ENCODE assay signal across 8 cellular contexts in genomic region chr18:3450358-3451107, GRCh38. TPM values are rescaled to one million over a fixed set of nuclear protein-coding genes. Genes with fewer than 3 reads are reported as not detected.
DNase-seq lines count a peak whose midpoint lies in the region; ATAC-seq, FAIRE-seq and TF ChIP-seq lines count a peak whose summit lies in the region.

No MANE protein-coding gene starts in this region.

- no peaks in the 10 kb centered on the region; a peak in 1 of 5 replicates for H3K27me3 ChIP-seq in HepG2 (ENCODE audit: control insufficient read depth in 1 of 2, insufficient read depth in 2 of 2, low read length in 2 of 2)

- TF ChIP-seq EP300 in HepG2 (IDR thresholded peaks at IDR 0.05; ENCODE audit: low read depth in 2 of 2, low read length in 2 of 2) (no peak), HepG2 (CRISPR knock-in tag; IDR thresholded peaks at IDR 0.05; ENCODE audit: borderline replicate concordance) (no peak)

- peak overlapping the region; percentile 96 for H3K9ac ChIP-seq in HepG2 (ENCODE audit: insufficient read depth, low read depth, low read length)

- peak in 1 of 2 experiments; percentile 30; a peak in 1 of 4 replicates for TF ChIP-seq POLR2A in HepG2 (IDR thresholded peaks at IDR 0.05; ENCODE audit: insufficient read depth in 1 of 2, low read depth in 2 of 2, low read length in 2 of 2)

- CTCF ChIA-PET in activated CD4-positive, alpha-beta T cell treated with anti-CD3 and anti-CD28 coated beads for 36 hours (lab: Charles Lee), result interaction anchor here (0.7 to 5.4 kb wide), 6 partner anchors 16 to 292 kb away, joined by 3 to 54 read pairs (median 6); no protein-coding TSS in a partner anchor
- CTCF ChIA-PET in HepG2 (lab: Yijun Ruan, JAX; ENCODE audit: low intra/inter-chr PET ratio, low total read pairs), result no interaction called here

- H3K4me1 ChIP-seq in HepG2 (ENCODE audit: insufficient read depth, low read length), result peaks cover 28% of the 10 kb centered on the region

- H3K79me2 ChIP-seq in HepG2 (ENCODE audit: insufficient read depth, low read length), result peaks cover 65% of the 10 kb centered on the region

- peaks cover 20% of the 10 kb centered on the region for H3K36me3 Mint-ChIP-seq in activated CD4-positive, alpha-beta T cell treated with anti-CD3 and anti-CD28 coated beads for 36 hours (ENCODE audit: low read depth)

- POLR2A ChIA-PET in activated CD4-positive, alpha-beta T cell treated with anti-CD3 and anti-CD28 coated beads for 36 hours (lab: Charles Lee), result interaction anchor here (0.7 to 3.6 kb wide), 4 partner anchors 9 to 471 kb away, joined by 3 to 58 read pairs (median 4); no protein-coding TSS in a partner anchor
- POLR2A ChIA-PET in HepG2 (lab: Yijun Ruan, JAX), result interaction anchor here (1.0 to 5.8 kb wide), 4 partner anchors 145 to 215 kb away, joined by 3 to 79 read pairs (median 28); no protein-coding TSS in a partner anchor

- WGBS in HepG2 (ENCODE audit: low lambda C conversion rate), result 0% methylated on average over 14 of the region's 69 CpGs

- no peaks in the 10 kb centered on the region for H3K9me3 ChIP-seq in HepG2 (ENCODE audit: low read length)

- H3K9me3 Mint-ChIP-seq in activated CD4-positive, alpha-beta T cell treated with anti-CD3 and anti-CD28 coated beads for 36 hours (ENCODE audit: low read depth), result no peaks in the 10 kb centered on the region

- TSS peak; percentile 38 for BruUV-seq in HepG2 (replicated peaks; lab: Mats Ljungman, UMichigan)

- H4K20me1 ChIP-seq in HepG2 (ENCODE audit: insufficient read depth, low read length), result peaks cover 12% of the 10 kb centered on the region

- TF ChIP-seq CTCF in choroid plexus epithelial cell (conservative IDR thresholded peaks at IDR 0.05; ENCODE audit: low read depth, low read length) (no peak), HepG2 (CRISPR knock-in tag; IDR thresholded peaks at IDR 0.05) (no peak)

- peak overlapping the region; percentile 99 for H3K27ac Mint-ChIP-seq in activated CD4-positive, alpha-beta T cell treated with anti-CD3 and anti-CD28 coated beads for 36 hours

- in situ Hi-C loops in HepG2 (cut with HindIII; ENCODE audit: extremely low pct_ligation_motif_present, low pct_unique_long_range_greater_than_20kb), result loop anchor here (5.0 to 25.0 kb wide), 5 partner anchors 142 to 388 kb away; no protein-coding TSS in a partner anchor

- FAIRE-seq in HepG2 (lab: Jason Lieb, UNC), result no peak

- no peaks in the 10 kb centered on the region for H3K27me3 Mint-ChIP-seq in activated CD4-positive, alpha-beta T cell treated with anti-CD3 and anti-CD28 coated beads for 36 hours

- no peaks in the 10 kb centered on the region for H3K36me3 ChIP-seq in HepG2 (replicated peaks in 1 of 2; ENCODE audit: control insufficient read depth in 1 of 2, insufficient read depth in 2 of 2, low read length in 2 of 2)

- no peak for ATAC-seq in activated CD4-positive, alpha-beta T cell treated with anti-CD3 and anti-CD28 coated beads for 36 hours
- peak; percentile 0; the same call in 2 of the 3 replicates for ATAC-seq in HepG2
- ATAC-seq in HG03457 (IDR thresholded peaks at IDR 0.05; ENCODE audit: unreplicated experiment), result no peak

- no peak for TF ChIP-seq RAD21 in HepG2 (CRISPR knock-in tag; IDR thresholded peaks at IDR 0.05)

- H3K4me2 ChIP-seq in HepG2 (ENCODE audit: low read depth, low read length), result peak overlapping the region; percentile 72

- intact Hi-C loops in activated CD4-positive, alpha-beta T cell treated with anti-CD3 and anti-CD28 coated beads for 36 hours (cut with DNase I, micrococcal nuclease), result loop anchor here (1.0 to 5.0 kb wide), 14 partner anchors 70 to 1847 kb away; partner anchors contain the start of genes MYL12B (in 2 of the 2), MYL12A (in 1 of the 2), SMCHD1 (in 1 of the 2) and ZBTB14 (in 1 of the 2)
- intact Hi-C loops in HepG2 (cut with micrococcal nuclease; ENCODE audit: unreplicated experiment), result no loop called here

- H3K4me3 ChIP-seq in Jurkat, Clone E6-1 (ENCODE audit: low read length), result peak overlapping the region; percentile 74
- H3K4me3 ChIP-seq in choroid plexus epithelial cell (ENCODE audit: low read depth, low read length), result peak overlapping the region; percentile 94
- peak overlapping the region; percentile 93 for H3K4me3 ChIP-seq in HepG2 (replicated peaks in 1 of 3; ENCODE audit: insufficient read depth in 1 of 3, low read depth in 2 of 3, low read length in 3 of 3)

- H2AFZ ChIP-seq in HepG2 (ENCODE audit: low read length), result no peak overlapping the region

- H3K4me1 Mint-ChIP-seq in activated CD4-positive, alpha-beta T cell treated with anti-CD3 and anti-CD28 coated beads for 36 hours, result peaks cover 46% of the 10 kb centered on the region

- peak overlapping the region; percentile 94 for H3K4me3 Mint-ChIP-seq in activated CD4-positive, alpha-beta T cell treated with anti-CD3 and anti-CD28 coated beads for 36 hours

- peak overlapping the region; percentile 90 for H3K27ac ChIP-seq in HepG2 (ENCODE audit: extremely low read length, insufficient read depth, low read length)

- DNase-seq in C1 segment of cervical spinal cord (lab: John Stamatoyannopoulos, UW), result peak in 13 of 14 donors; percentile 34 to 88 (median 76)
- DNase-seq in Jurkat, Clone E6-1 (ENCODE audit: low read depth, low spot score), result peak; percentile 39
- DNase-seq in activated CD4-positive, alpha-beta T cell treated with anti-CD3 and anti-CD28 coated beads for 36 hours, result peak; percentile 80
- DNase-seq in choroid plexus epithelial cell (ENCODE audit: low read depth), result peak; percentile 88
- no peak for DNase-seq in HepG2 (ENCODE audit: low spot score)
- peak; percentile 41 to 52 for DNase-seq in stimulated activated CD4-positive, alpha-beta T cell treated with anti-CD3 and anti-CD28 coated beads, Interleukin-2, amount 100 ng/mL, for 48 hours
- no peak for DNase-seq in COLO829 (ENCODE audit: low spot score)

TF ChIP-seq in HepG2, 621 proteins besides CTCF, POLR2A, EP300 and RAD21 (continues in another document):
- TF ChIP-seq ZNF740 (CRISPR knock-in tag; IDR thresholded peaks at IDR 0.05), result no peak
- no peak for TF ChIP-seq NR2F1 (CRISPR knock-in tag; IDR thresholded peaks at IDR 0.05)
- TF ChIP-seq ZNF180 (CRISPR knock-in tag; IDR thresholded peaks at IDR 0.05; ENCODE audit: borderline replicate concordance, low read depth), result no peak
- TF ChIP-seq UBTF (CRISPR knock-in tag; IDR thresholded peaks at IDR 0.05), result peak; percentile 15; the same call in 1 of the 2 replicates
- TF ChIP-seq CREM (IDR thresholded peaks at IDR 0.05), result no peak
- no peak for TF ChIP-seq CREM (CRISPR knock-in tag; IDR thresholded peaks at IDR 0.05)

RNA-seq across cellular contexts. Expression of gene TGIF1, which starts 0.6 kb away (rescaled TPM):
- polyA plus RNA-seq in Jurkat, Clone E6-1 (2012; ENCODE audit: insufficient read depth, insufficient read length), result 18.7 TPM
- total RNA-seq in activated CD4-positive, alpha-beta T cell treated with anti-CD3 and anti-CD28 coated beads for 36 hours, result 10 to 100 TPM; 42.7 to 46.3 TPM
- 44.0 and 50.0 TPM in 2 replicates for total RNA-seq in HepG2 (2016; rRNA removed; fragmentation: Illumina TruSeq; extraction: Trizol)
- total RNA-seq in HepG2 (2016; cell fraction: cytosol; rRNA removed; fragmentation: Illumina TruSeq; extraction: Trizol; ENCODE audit: low read depth), result 15.3 and 17.9 TPM in 2 replicates
- total RNA-seq in HepG2 (2016; cell fraction: insoluble cytoplasmic fraction; rRNA removed; fragmentation: Illumina TruSeq; extraction: Trizol), result 39.7 and 48.5 TPM in 2 replicates
- 31.9 and 33.8 TPM in 2 replicates for total RNA-seq in HepG2 (2016; cell fraction: membrane; rRNA removed; fragmentation: Illumina TruSeq; extraction: Trizol)
- total RNA-seq in HepG2 (2016; cell fraction: nucleus; rRNA removed; fragmentation: Illumina TruSeq; extraction: Trizol), result 48.5 and 49.4 TPM in 2 replicates
- 76.1 and 76.3 TPM in 2 replicates for polyA plus RNA-seq in HepG2 (2011; rRNA removed)
- polyA plus RNA-seq in HepG2 (2011; cell fraction: cytosol; rRNA removed), result 82.7 and 83.0 TPM in 2 replicates
- 170 and 172 TPM in 2 replicates for polyA plus RNA-seq in HepG2 (2011; cell fraction: nucleus; rRNA removed)
- polyA plus RNA-seq in HepG2 (2012), result 35.4 and 51.3 TPM in 2 replicates
- 8.5 and 8.6 TPM in 2 replicates for polyA plus RNA-seq in HepG2 (2016; cell fraction: cytosol; fragmentation: Illumina TruSeq; extraction: Trizol; ENCODE audit: low read depth)
- 37.9 and 44.1 TPM in 2 replicates for polyA plus RNA-seq in HepG2 (2016; cell fraction: insoluble cytoplasmic fraction; fragmentation: Illumina TruSeq; extraction: Trizol; ENCODE audit: low read depth)
- polyA plus RNA-seq in HepG2 (2016; cell fraction: membrane; fragmentation: Illumina TruSeq; extraction: Trizol; ENCODE audit: low read depth), result 16.3 and 18.7 TPM in 2 replicates
- 82.0 and 82.8 TPM in 2 replicates for polyA plus RNA-seq in HepG2 (2016; cell fraction: nucleus; fragmentation: Illumina TruSeq; extraction: Trizol; ENCODE audit: insufficient read depth, low read depth)
- polyA minus RNA-seq in HepG2 (2011; rRNA and poly(A)+ RNA removed; ENCODE audit: low replicate concordance), result 89.5 and 113 TPM in 2 replicates
- 43.2 and 45.1 TPM in 2 replicates for polyA minus RNA-seq in HepG2 (2011; cell fraction: cytosol; rRNA and poly(A)+ RNA removed)
- 66.8 and 68.0 TPM in 2 replicates for polyA minus RNA-seq in HepG2 (2011; cell fraction: nucleus; rRNA and poly(A)+ RNA removed)

Comparison
In these comparisons a context has a peak if more than half of its experiments do, and no peak if none do; other contexts are left out.
1. DNase-seq: peak in C1 segment of cervical spinal cord (13 of 14), Jurkat, Clone E6-1 (single experiment), activated CD4-positive, alpha-beta T cell treated with anti-CD3 and anti-CD28 coated beads for 36 hours (single experiment), choroid plexus epithelial cell (single experiment) and stimulated activated CD4-positive, alpha-beta T cell treated with anti-CD3 and anti-CD28 coated beads, Interleukin-2, amount 100 ng/mL, for 48 hours (2 of 2); none in HepG2 (single experiment) and COLO829 (single experiment).
2. Peak in every context shown above with its lines, with median percentiles within 50 percentile points of each other: H3K4me3 ChIP-seq.